8 cellular contexts compared by ENCODE assay signal in genomic region chrX:103533428-103534216, GRCh38. TPM values are rescaled to one million over a fixed set of nuclear protein-coding genes. Genes with fewer than 3 reads are reported as not detected.
DNase-seq lines count a peak whose midpoint lies in the region; ATAC-seq and TF ChIP-seq lines count a peak whose summit lies in the region.

No MANE protein-coding gene starts in this region.

- peaks cover 0 to 10% (median 0%) of the 10 kb centered on the region in 3 donors for H3K4me1 ChIP-seq in esophagus squamous epithelium

- intact Hi-C loops in esophagus squamous epithelium (cut with DNase I): no loop called here

- ATAC-seq in HG03378 (IDR thresholded peaks at IDR 0.05; ENCODE audit: unreplicated experiment) (peak; percentile 66), GM19397 (IDR thresholded peaks at IDR 0.05; ENCODE audit: unreplicated experiment) (no peak)
- ATAC-seq in activated T-cell treated with anti-CD3 and anti-CD28 coated beads, Interleukin-2, amount 50 U/mL, for 4 hours: peak in 1 of 2 donors; percentile 66

- H3K27ac ChIP-seq in esophagus squamous epithelium: peak overlapping the region in 3 of 4 donors; percentile 50 to 80 (median 62)

- H3K9me3 Mint-ChIP-seq in activated T-cell treated with anti-CD3 and anti-CD28 coated beads, Interleukin-2, amount 50 U/mL, for 4 hours: no peaks in the 10 kb centered on the region

- no peaks in the 10 kb centered on the region for H3K27me3 Mint-ChIP-seq in activated T-cell treated with anti-CD3 and anti-CD28 coated beads, Interleukin-2, amount 50 U/mL, for 4 hours (ENCODE audit: low read depth)

- WGBS in esophagus squamous epithelium, 2 donors: 12 to 17% methylated on average over 14 to 15 of the region's 15 CpGs

- no peaks in the 10 kb centered on the region for H3K36me3 ChIP-seq in esophagus squamous epithelium

- peaks cover 4% of the 10 kb centered on the region for H3K4me1 Mint-ChIP-seq in activated T-cell treated with anti-CD3 and anti-CD28 coated beads, Interleukin-2, amount 50 U/mL, for 4 hours (ENCODE audit: low read depth)

- H3K4me3 ChIP-seq in GM12865 (ENCODE audit: low read depth, low read length): no peak overlapping the region
- H3K4me3 ChIP-seq in esophagus squamous epithelium: peak overlapping the region in 3 of 4 donors; percentile 19 to 54 (median 36)

- no peaks in the 10 kb centered on the region for H3K9me3 ChIP-seq in esophagus squamous epithelium

- H3K36me3 Mint-ChIP-seq in activated T-cell treated with anti-CD3 and anti-CD28 coated beads, Interleukin-2, amount 50 U/mL, for 4 hours (ENCODE audit: insufficient read depth): no peaks in the 10 kb centered on the region

- TF ChIP-seq CTCF in GM12865 (IDR thresholded peaks at IDR 0.05; ENCODE audit: insufficient read depth, low read depth, low read length, missing control alignments) (peak; percentile 68), esophagus squamous epithelium (IDR thresholded peaks at IDR 0.05) (peak; percentile 59 to 86 (median 73))

- H3K4me3 Mint-ChIP-seq in activated T-cell treated with anti-CD3 and anti-CD28 coated beads, Interleukin-2, amount 50 U/mL, for 4 hours: peak overlapping the region; percentile 69

- no peaks in the 10 kb centered on the region for H3K27me3 ChIP-seq in esophagus squamous epithelium

- TF ChIP-seq POLR2A in esophagus squamous epithelium (IDR thresholded peaks at IDR 0.05): no peak

- DNase-seq in GM12865 (ENCODE audit: low read depth) (peak; percentile 69), NOMO-1 treated with DMSO at 0.1 percent for 48 hours (lab: John Stamatoyannopoulos, UW; ENCODE audit: unreplicated experiment) (peak; percentile 54), esophagus squamous epithelium (lab: John Stamatoyannopoulos, UW) (no peak), myocyte (ENCODE audit: low read depth) (peak; percentile 71)
- peak; percentile 66 for DNase-seq in activated T-cell treated with anti-CD3 and anti-CD28 coated beads, Interleukin-2, amount 50 U/mL, for 4 hours
- DNase-seq in stimulated activated CD8-positive, alpha-beta memory T cell treated with anti-CD3 and anti-CD28 coated beads, Interleukin-7, amount 100 ng/mL, for 24 hours (ENCODE audit: low read depth): peak; percentile 45

RNA-seq across cellular contexts. Expression of gene RAB40A, which starts 14.3 kb away (rescaled TPM):
- total RNA-seq in activated T-cell treated with anti-CD3 and anti-CD28 coated beads, Interleukin-2, amount 50 U/mL, for 4 hours: under 1 TPM in 2 of 3 donors, not detected in 1; 0.13 to 0.14 TPM
- total RNA-seq in esophagus squamous epithelium (10 to 100 TPM in 1 of 4 donors, 1 to 10 TPM in 1, under 1 TPM in 2; 0.15 to 14.1 (median 1.0) TPM), myocyte (0.26 and 0.32 TPM in 2 replicates)
- 0.86 TPM for polyA plus RNA-seq in myocyte (2012)

RNA-seq across cellular contexts. Expression of gene TCEAL4, which starts 51.7 kb away (rescaled TPM):
- total RNA-seq in activated T-cell treated with anti-CD3 and anti-CD28 coated beads, Interleukin-2, amount 50 U/mL, for 4 hours: 10 to 100 TPM; 10.6 to 14.7 (median 10.8) TPM
- total RNA-seq in esophagus squamous epithelium: 100 to 1,000 TPM in 1 of 4 donors, 10 to 100 TPM in 2, 1 to 10 TPM in 1; 9.8 to 143 (median 36.8) TPM
- 153 and 202 TPM in 2 replicates for total RNA-seq in myocyte
- 141 TPM for polyA plus RNA-seq in myocyte (2012)
